14 cellular contexts compared by ENCODE assay signal in genomic region chr19:39890755-39891551, GRCh38.
"Had no signal": no experiment of that assay in that cellular context is flagged by ENCODE, and none has a peak within 500 bp of the region (broad histone marks: within the 10 kb centered on the region; RNA-seq: fewer than 3 reads in every experiment).

No MANE protein-coding gene starts in this region.

- H3K9me3 Mint-ChIP-seq: activated naive CD4-positive, alpha-beta T cell treated with anti-CD3 and anti-CD28 coated beads, Interleukin-2, amount 50 U/mL, for 24 hours; activated T-helper 2 cell treated with anti-CD3 and anti-CD28 coated beads, Interferon-gamma antibody, Interleukin-2, Interleukin-4, amounts not matched to agents 10 μg/mL and 5 μg/mL and 100 μg/mL, durations not matched to agents 14 hours and 24 hours and 36 hours; stimulated activated naive B cell treated with anti-CD40 and anti-IgM and Interleukin-4, amounts not matched to agents 10 μg/mL and 1 μg/mL and 100 μg/mL, for 72 hours had no signal

- H3K4me1 Mint-ChIP-seq: activated CD4-positive, alpha-beta T cell treated with anti-CD3 and anti-CD28 coated beads for 36 hours; activated naive CD4-positive, alpha-beta T cell treated with anti-CD3 and anti-CD28 coated beads, Interleukin-2, amount 50 U/mL, for 24 hours had no signal

- H3K9me3 ChIP-seq: breast epithelium, prostate gland, right lobe of liver, suprapubic skin, upper lobe of left lung had no signal

- H3K27me3 ChIP-seq: right lobe of liver had no signal

- H3K4me3 Mint-ChIP-seq: activated CD4-positive, alpha-beta T cell treated with anti-CD3 and anti-CD28 coated beads for 36 hours; activated CD8-positive, alpha-beta T cell treated with anti-CD3 and anti-CD28 coated beads, Interleukin-2, amount 10 ng/mL, durations not matched to agents 7 days and 5 days; activated naive CD4-positive, alpha-beta T cell treated with anti-CD3 and anti-CD28 coated beads, Interleukin-2, amount 50 U/mL, for 24 hours; stimulated activated naive B cell treated with anti-CD40 and anti-IgM and Interleukin-4, amounts not matched to agents 10 μg/mL and 1 μg/mL and 100 μg/mL, for 72 hours had no signal

- H3K27me3 Mint-ChIP-seq: activated CD4-positive, alpha-beta T cell treated with anti-CD3 and anti-CD28 coated beads for 36 hours; activated naive CD4-positive, alpha-beta T cell treated with anti-CD3 and anti-CD28 coated beads, Interleukin-2, amount 50 U/mL, for 24 hours had no signal

- DNase-seq: activated CD8-positive, alpha-beta T cell treated with anti-CD3 and anti-CD28 coated beads, Interleukin-2, amount 10 ng/mL, durations not matched to agents 7 days and 5 days; left ventricle myocardium superior; mesenchymal stem cell; stimulated activated naive B cell treated with anti-CD40 and anti-IgM and Interleukin-4, amounts not matched to agents 10 μg/mL and 1 μg/mL and 100 μg/mL, for 72 hours; T1000 had no signal

- H3K27ac Mint-ChIP-seq: activated CD4-positive, alpha-beta T cell treated with anti-CD3 and anti-CD28 coated beads for 36 hours; activated CD8-positive, alpha-beta T cell treated with anti-CD3 and anti-CD28 coated beads, Interleukin-2, amount 10 ng/mL, durations not matched to agents 7 days and 5 days; activated naive CD4-positive, alpha-beta T cell treated with anti-CD3 and anti-CD28 coated beads, Interleukin-2, amount 50 U/mL, for 24 hours; activated T-helper 2 cell treated with anti-CD3 and anti-CD28 coated beads, Interferon-gamma antibody, Interleukin-2, Interleukin-4, amounts not matched to agents 10 μg/mL and 5 μg/mL and 100 μg/mL, durations not matched to agents 14 hours and 24 hours and 36 hours; stimulated activated naive B cell treated with anti-CD40 and anti-IgM and Interleukin-4, amounts not matched to agents 10 μg/mL and 1 μg/mL and 100 μg/mL, for 72 hours had no signal

- ATAC-seq: activated CD8-positive, alpha-beta T cell treated with anti-CD3 and anti-CD28 coated beads, Interleukin-2, amount 10 ng/mL, durations not matched to agents 7 days and 5 days had no signal

- H3K36me3 ChIP-seq: breast epithelium, prostate gland, right lobe of liver, suprapubic skin, upper lobe of left lung had no signal

- H3K27ac ChIP-seq: breast epithelium, foreskin keratinocyte, prostate gland, right lobe of liver, suprapubic skin, upper lobe of left lung had no signal

- H3K4me1 ChIP-seq: breast epithelium, foreskin keratinocyte, prostate gland, right lobe of liver, suprapubic skin had no signal

- H3K4me3 ChIP-seq: prostate gland, right lobe of liver, suprapubic skin had no signal
